8 cellular contexts compared by ENCODE assay signal in the genomic region with DNA sequence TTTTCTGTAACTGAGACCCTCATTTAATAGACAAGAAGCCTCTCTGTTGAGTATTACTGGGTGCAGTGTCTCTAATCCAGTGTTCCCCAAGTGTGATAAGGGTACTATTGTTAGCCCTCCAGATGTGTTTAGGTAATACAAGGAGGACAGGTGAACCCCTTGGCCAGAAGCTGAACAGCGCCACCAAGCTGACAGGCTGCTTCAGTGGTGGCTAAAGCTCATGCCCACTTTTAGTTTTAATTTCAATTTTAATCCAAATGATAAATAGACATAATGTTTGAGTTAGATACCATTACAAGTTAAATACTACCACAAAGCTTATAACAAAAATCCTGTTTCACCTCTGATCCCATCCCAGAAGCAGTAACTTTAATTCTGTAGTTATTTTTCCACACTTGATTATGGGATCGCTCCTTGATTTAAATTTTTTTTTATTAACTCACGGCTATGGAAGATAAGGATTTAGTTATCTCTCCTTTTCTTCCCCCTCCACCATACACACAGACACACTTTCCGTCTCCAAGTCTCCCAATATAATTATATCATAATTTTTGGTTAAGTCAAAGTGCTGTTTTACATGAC. TPM values are rescaled to one million over a fixed set of nuclear protein-coding genes. Genes with fewer than 3 reads are reported as not detected.
DNase-seq lines count a peak whose midpoint lies in the region; ATAC-seq and TF ChIP-seq lines count a peak whose summit lies in the region.

No MANE protein-coding gene starts in this region.

- no peaks in the 10 kb centered on the region for H3K9me3 ChIP-seq in A673 (ENCODE audit: low read depth, low read length, poor library complexity, severe bottlenecking)

- intact Hi-C loops in A673 (cut with micrococcal nuclease; ENCODE audit: unreplicated experiment): no loop called here

- POLR2A ChIA-PET in A673 (lab: Charles Lee; ENCODE audit: low non-redundant PET): no interaction called here

- no peak for ATAC-seq in HG02885 (IDR thresholded peaks at IDR 0.05; ENCODE audit: poor library complexity, unreplicated experiment)
- ATAC-seq in GM21737 (IDR thresholded peaks at IDR 0.05; ENCODE audit: unreplicated experiment): no peak
- no peak for ATAC-seq in GM18511 (IDR thresholded peaks at IDR 0.05; ENCODE audit: unreplicated experiment)
- no peak for ATAC-seq in HG03439 (IDR thresholded peaks at IDR 0.05; ENCODE audit: unreplicated experiment)

- H3K27me3 ChIP-seq in A673 (replicated peaks; ENCODE audit: insufficient read depth, low read depth, low read length, poor library complexity): peaks cover 10% of the 10 kb centered on the region

- H3K36me3 ChIP-seq in A673 (ENCODE audit: insufficient read depth, low read length, poor library complexity, severe bottlenecking): no peaks in the 10 kb centered on the region

- no TSS peak for BruUV-seq in A673 (replicated peaks; lab: Mats Ljungman, UMichigan)

- CTCF ChIA-PET in A673 (lab: Charles Lee): interaction anchor here (0.5 to 0.9 kb wide), 2 partner anchors 182 to 291 kb away, joined by 4 to 5 read pairs; no protein-coding TSS in a partner anchor

- in situ Hi-C loops in SK-MEL-5 (cut with HindIII; ENCODE audit: low pct_unique_long_range_greater_than_20kb, low sequenced_read_pairs): no loop called here

- no peak overlapping the region for H3K27ac ChIP-seq in A673 (ENCODE audit: low read depth, low read length, poor library complexity, severe bottlenecking)

- DNase-seq in A673 (ENCODE audit: low spot score) (no peak), SK-MEL-5 (ENCODE audit: low read depth, low spot score) (peak; percentile 65), germinal center (ENCODE audit: low spot score) (peak; percentile 40)

- peaks cover 5% of the 10 kb centered on the region for H3K4me1 ChIP-seq in A673 (ENCODE audit: insufficient read depth, low read length, poor library complexity, severe bottlenecking)

- TF ChIP-seq CTCF in A673 (conservative IDR thresholded peaks at IDR 0.05; ENCODE audit: low read depth, low read length) (peak; percentile 77), GM12874 (IDR thresholded peaks at IDR 0.05; ENCODE audit: insufficient read depth, low read depth, low read length) (peak; percentile 70)

- H3K4me3 ChIP-seq in A673 (ENCODE audit: low read depth, low read length, poor library complexity, severe bottlenecking): no peak overlapping the region

RNA-seq across cellular contexts. Expression of gene STK35, which starts 8.3 kb away (rescaled TPM):
- total RNA-seq in A673 (2021): 38.2 and 38.8 TPM in 2 replicates
- 13.6 and 14.4 TPM in 2 replicates for total RNA-seq in SK-MEL-5 (2014; rRNA removed; shearing (Covaris generic))
- polyA plus RNA-seq in SK-MEL-5 (2015; cell fraction: cytosol; rRNA removed): 23.2 and 27.8 TPM in 2 replicates
- 21.1 and 28.0 TPM in 2 replicates for polyA plus RNA-seq in SK-MEL-5 (2015; cell fraction: nucleus; rRNA removed)
